In genomic region chr7:78441737-78442136, GRCh38 we compare ENCODE assay signal across 29 cellular contexts.
DNase-seq lines count a peak whose midpoint lies in the region; ATAC-seq, FAIRE-seq and TF ChIP-seq lines count a peak whose summit lies in the region.
"Had no signal": no experiment of that assay in that cellular context is flagged by ENCODE, and none has a peak within 500 bp of the region (broad histone marks: within the 10 kb centered on the region; RNA-seq: fewer than 3 reads in every experiment).

No MANE protein-coding gene starts in this region.

- peak; percentile 71 for FAIRE-seq in H1 (lab: Jason Lieb, UNC)
- FAIRE-seq: GM12878, HTR-8/SVneo had no signal

- TF ChIP-seq POLR2A in H1 (IDR thresholded peaks at IDR 0.05; ENCODE audit: control extremely low read depth in 1 of 2, low read depth in 2 of 2, low read length in 2 of 2) = no peak

- DNase-seq in DMS53 (lab: John Stamatoyannopoulos, UW) (peak; percentile 11), DMS53 treated with DMSO at 0.1 percent for 48 hours (lab: John Stamatoyannopoulos, UW; ENCODE audit: unreplicated experiment) (no peak), HFFc6 (no peak), H1 (ENCODE audit: low read depth in 1 of 2, low spot score in 2 of 2) (no peak), osteoblast (ENCODE audit: insufficient read length, low spot score, missing footprints) (no peak), DMS153 (lab: John Stamatoyannopoulos, UW) (no peak), NK-92 (lab: John Stamatoyannopoulos, UW; ENCODE audit: unreplicated experiment) (no peak)
- DNase-seq: 8988T; ACHN; BE2C; CD8-positive, alpha-beta memory T cell; DMS79; EL; GDM1; IMR-90; KG1; MG63; NCI-H1105 treated with DMSO at 0.1 percent for 48 hours; NCI-H146; NCI-H1930; NCI-H226; NCI-H510A; SHP77 had no signal

- H3K4ac ChIP-seq in H1 (replicated peaks; ENCODE audit: insufficient read length, low read depth, low read length) = no peak overlapping the region

- no peak overlapping the region for H3K18ac ChIP-seq in H1 (ENCODE audit: extremely low read depth, low read length)

- H3K4me3 Mint-ChIP-seq in HFFc6 = no peak overlapping the region
- H3K4me3 Mint-ChIP-seq: CD14-positive monocyte; CD8-positive, alpha-beta memory T cell had no signal

- peak in 1 of 2 experiments; percentile 28; a peak in 1 of 4 replicates for TF ChIP-seq RAD21 in H1 (IDR thresholded peaks at IDR 0.05 in 1 of 2, conservative IDR thresholded peaks at IDR 0.05 in 1 of 2; ENCODE audit: low read depth in 2 of 2, low read length in 2 of 2)

- WGBS in H1 (ENCODE audit: extremely low coverage in 1 of 2, insufficient coverage in 1 of 2, insufficient read length in 1 of 2, insufficient replicate concordance in 2 of 2, low coverage in 1 of 2, low lambda C conversion rate in 2 of 2, missing lambda C conversion rate in 1 of 2), 2 experiments = 60% methylated on average over 2 of the region's 2 CpGs; no CpG with 5 or more reads in 1 of the 2 experiments

- H3K79me2 ChIP-seq in H1 (ENCODE audit: control insufficient read depth in 1 of 2, insufficient read depth in 2 of 2, low read length in 2 of 2) (no peaks in the 10 kb centered on the region), osteoblast (ENCODE audit: insufficient read depth, low read length) (no peaks in the 10 kb centered on the region)

- H3K9me3 Mint-ChIP-seq in HFFc6 = no peaks in the 10 kb centered on the region

- CTCF ChIA-PET in H1 (lab: Charles Lee; ENCODE audit: partially characterized antibody) = interaction anchor here (0.6 to 1.7 kb wide), 5 partner anchors 17 to 438 kb away, joined by 3 to 4 read pairs (median 3); no protein-coding TSS in a partner anchor

- H3K27me3 ChIP-seq in H1 (replicated peaks in 1 of 4; ENCODE audit: control insufficient read depth in 3 of 4, extremely low read depth in 1 of 4, insufficient read depth in 3 of 4, low read length in 3 of 4) (no peaks in the 10 kb centered on the region), osteoblast (ENCODE audit: insufficient read depth, low read length) (no peaks in the 10 kb centered on the region)
- H3K27me3 ChIP-seq: BE2C, MG63 had no signal

- H3K27ac ChIP-seq in H1 (ENCODE audit: low read depth, low read length) = no peak overlapping the region
- no peak overlapping the region for H3K27ac ChIP-seq in osteoblast (ENCODE audit: low read depth, low read length)
- H3K27ac ChIP-seq: RWPE1 had no signal

- H2BK5ac ChIP-seq in H1 (ENCODE audit: low read depth, low read length) = no peak overlapping the region

- H3K27me3 Mint-ChIP-seq in HFFc6 (ENCODE audit: insufficient read depth) = no peaks in the 10 kb centered on the region

- no peak overlapping the region for H4K8ac ChIP-seq in H1 (ENCODE audit: extremely low read depth, insufficient read depth, low read length)

- H2AFZ ChIP-seq in H1 (ENCODE audit: low read length) (no peak overlapping the region), osteoblast (ENCODE audit: low read length) (no peak overlapping the region)

- POLR2A ChIA-PET in H1 (lab: Charles Lee; ENCODE audit: partially characterized antibody) = no interaction called here

- no peak overlapping the region for H2BK12ac ChIP-seq in H1 (ENCODE audit: low read depth, low read length)

- TF ChIP-seq EP300 in H1 (IDR thresholded peaks at IDR 0.05; ENCODE audit: borderline replicate concordance in 1 of 2, low read depth in 2 of 2, low read length in 2 of 2) = no peak

- H2AK5ac ChIP-seq in H1 (ENCODE audit: low read depth, low read length) = no peak overlapping the region

- H3K23me2 ChIP-seq in H1 (ENCODE audit: low read depth, low read length) = no peaks in the 10 kb centered on the region

- no peaks in the 10 kb centered on the region for H3K36me3 ChIP-seq in H1 (ENCODE audit: control insufficient read depth in 2 of 4, insufficient read depth in 4 of 4, low read length in 3 of 4)
- H3K36me3 ChIP-seq in osteoblast (ENCODE audit: insufficient read depth, low read length) = no peaks in the 10 kb centered on the region
- H3K36me3 ChIP-seq: BE2C, MG63 had no signal

- H4K20me1 ChIP-seq in H1 (replicated peaks in 1 of 2; ENCODE audit: control insufficient read depth in 1 of 2, insufficient read depth in 2 of 2, low read length in 2 of 2) = no peaks in the 10 kb centered on the region
- H4K20me1 ChIP-seq in osteoblast (ENCODE audit: insufficient read depth, low read length) = no peaks in the 10 kb centered on the region

- no peak overlapping the region for H3K56ac ChIP-seq in H1 (replicated peaks; ENCODE audit: insufficient read length, low read depth, low read length)

- no peak overlapping the region for H3K4me2 ChIP-seq in H1 (ENCODE audit: insufficient read depth in 1 of 2, low read depth in 2 of 2, low read length in 2 of 2)
- H3K4me2 ChIP-seq in osteoblast (ENCODE audit: insufficient read depth, low read length) = no peak overlapping the region

- no peak overlapping the region for H3K14ac ChIP-seq in H1 (ENCODE audit: insufficient read length)

- no peak overlapping the region for H3K9ac ChIP-seq in H1 (replicated peaks in 1 of 4; ENCODE audit: extremely low read depth in 1 of 4, low read depth in 3 of 4, low read length in 3 of 4)

- no peak overlapping the region for H3K27ac Mint-ChIP-seq in HFFc6
- H3K27ac Mint-ChIP-seq: CD14-positive monocyte; CD8-positive, alpha-beta memory T cell had no signal

- no peak overlapping the region for H4K5ac ChIP-seq in H1 (ENCODE audit: insufficient read length, low read depth, low read length)

- no peak overlapping the region for H2BK20ac ChIP-seq in H1 (ENCODE audit: low read length)

- H3K9me3 ChIP-seq in H1 (ENCODE audit: insufficient read depth in 2 of 2, low read depth in 1 of 2, low read length in 1 of 2) = no peaks in the 10 kb centered on the region
- no peaks in the 10 kb centered on the region for H3K9me3 ChIP-seq in osteoblast (ENCODE audit: low read depth, low read length)
- H3K9me3 ChIP-seq: BE2C, MG63 had no signal

- H4K91ac ChIP-seq in H1 (replicated peaks; ENCODE audit: insufficient read length, low read length) = no peak overlapping the region

- peak; percentile 37 for TF ChIP-seq CTCF in HFFc6 (IDR thresholded peaks at IDR 0.05)
- peak in 1 of 3 experiments; percentile 27; a peak in 1 of 4 replicates for TF ChIP-seq CTCF in H1 (IDR thresholded peaks at IDR 0.05; ENCODE audit: control extremely low read depth in 1 of 3, insufficient read depth in 1 of 3, low read depth in 1 of 3, low read length in 3 of 3)
- peak; percentile 12 for TF ChIP-seq CTCF in osteoblast (IDR thresholded peaks at IDR 0.05; ENCODE audit: extremely low read depth, low read depth, low read length)

- H2BK15ac ChIP-seq in H1 (ENCODE audit: low read length) = no peak overlapping the region

- no peaks in the 10 kb centered on the region for H3K36me3 Mint-ChIP-seq in HFFc6 (ENCODE audit: low read depth)
- H3K36me3 Mint-ChIP-seq: CD14-positive monocyte; CD8-positive, alpha-beta memory T cell had no signal

- no peak overlapping the region for H3K23ac ChIP-seq in H1 (ENCODE audit: insufficient read length)

- H3K4me1 Mint-ChIP-seq in HFFc6 (ENCODE audit: low read depth) = peaks cover 33% of the 10 kb centered on the region
- H3K4me1 Mint-ChIP-seq: CD14-positive monocyte; CD8-positive, alpha-beta memory T cell had no signal

- H2BK120ac ChIP-seq in H1 (replicated peaks; ENCODE audit: low read depth, low read length) = no peak overlapping the region

- no peak overlapping the region for H3K4me3 ChIP-seq in H1 (ENCODE audit: extremely low read depth in 1 of 4, insufficient read depth in 2 of 4, low read depth in 3 of 4, low read length in 4 of 4)
- H3K4me3 ChIP-seq in osteoblast (ENCODE audit: insufficient read depth, low read length) = no peak overlapping the region
- H3K4me3 ChIP-seq: GM12878, MG63 had no signal

- no peaks in the 10 kb centered on the region for H3K79me1 ChIP-seq in H1 (ENCODE audit: low read depth, low read length)

- H3K4me1 ChIP-seq in H1 (replicated peaks in 1 of 4; ENCODE audit: control insufficient read depth in 3 of 4, insufficient read depth in 4 of 4, low read length in 3 of 4) (0 out of 7 replicates have a peak, but pooled peaks cover 0 to 3% (median 0%) of the 10 kb centered on the region in 4 experiments), osteoblast (ENCODE audit: insufficient read depth, low read length) (peaks cover 6% of the 10 kb centered on the region)
- H3K4me1 ChIP-seq: BE2C had no signal

- ATAC-seq in HG03045 (IDR thresholded peaks at IDR 0.05; ENCODE audit: unreplicated experiment) = no peak
- ATAC-seq: GM12878, Panc1 had no signal

TF ChIP-seq in H1, 55 proteins besides CTCF, POLR2A, EP300 and RAD21 (continues in another document):
- TF ChIP-seq CREB1 (IDR thresholded peaks at IDR 0.05) (no peak), MAFK (IDR thresholded peaks at IDR 0.05; ENCODE audit: low read depth, low read length) (no peak), ASH2L (IDR thresholded peaks at IDR 0.05; ENCODE audit: low read length) (no peak), BCL11A (IDR thresholded peaks at IDR 0.05; ENCODE audit: low read depth in 2 of 2, low read length in 2 of 2) (no peak), KDM1A (IDR thresholded peaks at IDR 0.05; ENCODE audit: borderline replicate concordance, low read length) (no peak)
